12 cellular contexts compared by ENCODE assay signal in the genomic region with DNA sequence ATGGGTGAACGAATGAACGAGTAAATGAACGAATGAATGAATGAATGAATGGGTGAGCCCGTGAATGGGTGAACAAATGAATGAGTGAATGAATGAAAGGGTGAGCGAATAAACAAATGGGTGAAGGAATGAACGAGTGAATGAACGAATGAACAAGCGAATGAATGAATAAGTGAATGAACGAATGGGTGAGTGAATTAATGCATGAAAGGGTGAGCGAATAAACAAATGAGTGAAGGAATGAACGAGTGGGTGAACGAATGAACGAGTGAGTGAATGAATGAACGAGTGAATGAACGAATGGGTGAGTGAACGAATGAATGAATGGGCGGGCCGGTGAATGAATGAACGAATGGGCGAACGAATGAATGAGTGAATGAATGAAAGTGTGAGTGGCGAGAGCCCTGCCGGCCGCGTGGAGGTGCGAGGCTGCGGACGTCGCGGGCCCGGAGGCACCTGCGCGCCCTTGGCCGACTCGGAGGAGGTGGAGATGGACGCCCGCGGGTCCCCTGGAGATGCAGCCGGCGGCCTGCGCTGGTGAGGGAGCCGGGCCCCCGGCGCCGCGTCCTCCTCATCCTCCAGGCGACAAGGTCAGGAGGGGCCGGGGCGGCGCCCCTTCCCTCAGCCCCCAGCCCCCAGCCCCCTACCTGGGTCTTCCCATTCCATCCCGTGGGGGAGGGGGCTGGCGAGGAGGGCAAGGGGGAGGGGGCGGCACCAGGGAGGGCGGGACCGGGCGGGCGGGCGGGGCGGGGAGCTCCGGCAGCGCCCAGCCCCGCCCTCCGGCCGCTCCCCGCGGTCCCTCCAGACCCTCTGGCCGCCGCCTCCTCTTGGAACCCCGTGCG. TPM values are rescaled to one million over a fixed set of nuclear protein-coding genes. Genes with fewer than 3 reads are reported as not detected.
DNase-seq lines count a peak whose midpoint lies in the region; ATAC-seq and TF ChIP-seq lines count a peak whose summit lies in the region.
"Had no signal": no experiment of that assay in that cellular context is flagged by ENCODE, and none has a peak within 500 bp of the region (broad histone marks: within the 10 kb centered on the region; RNA-seq: fewer than 3 reads in every experiment).

No MANE protein-coding gene starts in this region.

- H3K4me1 Mint-ChIP-seq in GM23338 = peaks cover 23% of the 10 kb centered on the region

- peak overlapping the region; percentile 81 for H3K4me3 ChIP-seq in GM23338
- H3K4me3 ChIP-seq: MG63, upper lobe of right lung had no signal

- no peaks in the 10 kb centered on the region for H3K36me3 ChIP-seq in GM23338 (ENCODE audit: insufficient read depth)
- H3K36me3 ChIP-seq: MG63, upper lobe of right lung had no signal

- peaks cover 6% of the 10 kb centered on the region; the same call in 1 of the 2 replicates for H3K27me3 ChIP-seq in GM23338 (ENCODE audit: insufficient read depth)

- peaks cover 3% of the 10 kb centered on the region; the same call in 1 of the 2 replicates for H3K4me1 ChIP-seq in GM23338 (ENCODE audit: insufficient read depth)
- H3K4me1 ChIP-seq: upper lobe of right lung had no signal

- 0 out of 2 replicates have a peak overlapping the region, but pooled peaks have one; percentile 45 for H2AFZ ChIP-seq in GM23338

- peaks cover 11% of the 10 kb centered on the region for H3K9me3 Mint-ChIP-seq in GM23338

- no peak for TF ChIP-seq CTCF in GM23338 (conservative IDR thresholded peaks at IDR 0.05; ENCODE audit: low read depth in 2 of 2)

- H4K20me1 ChIP-seq in GM23338 (replicated peaks; ENCODE audit: insufficient read depth) = no peaks in the 10 kb centered on the region

- ATAC-seq in GM23338 (peak; percentile 83), HG02884 (IDR thresholded peaks at IDR 0.05; ENCODE audit: unreplicated experiment) (no peak), esophagus mucosa (no peak)
- ATAC-seq: upper lobe of right lung had no signal

- H3K4me2 ChIP-seq in GM23338 = peak overlapping the region; percentile 88

- DNase-seq in NCI-H1417 (lab: John Stamatoyannopoulos, UW) = peak in 2 of 3 experiments; percentile 71 to 73
- DNase-seq in NCI-H1417 treated with DMSO at 0.1 percent for 48 hours (lab: John Stamatoyannopoulos, UW) = no peak
- DNase-seq in GM23338 (ENCODE audit: low spot score) = peak; percentile 87
- peak; percentile 28 for DNase-seq in amniotic epithelial cell (ENCODE audit: low read depth)
- peak; percentile 27 for DNase-seq in myocyte (ENCODE audit: low read depth)
- DNase-seq in NCI-H1694 treated with DMSO at 0.1 percent for 48 hours (lab: John Stamatoyannopoulos, UW) = no peak
- DNase-seq: ACHN, MG63, upper lobe of right lung had no signal

- H3K27me3 Mint-ChIP-seq in GM23338 (ENCODE audit: insufficient read depth, low read depth, poor library complexity) = peaks cover 24% of the 10 kb centered on the region

- peaks cover 14% of the 10 kb centered on the region for H3F3A ChIP-seq in GM23338 (replicated peaks; ENCODE audit: low read depth)

- no peak overlapping the region for H3K27ac ChIP-seq in GM23338 (ENCODE audit: low read depth)
- H3K27ac ChIP-seq: upper lobe of right lung had no signal

- H3K4me3 Mint-ChIP-seq in GM23338 = peak overlapping the region; percentile 79

- peaks cover 8% of the 10 kb centered on the region; the same call in 1 of the 3 replicates for H3K36me3 Mint-ChIP-seq in GM23338 (ENCODE audit: low read depth)

- H3K27ac Mint-ChIP-seq in GM23338 = no peak overlapping the region

- H3K9me2 ChIP-seq in GM23338 (ENCODE audit: insufficient read depth) = peaks cover 5% of the 10 kb centered on the region

- no peaks in the 10 kb centered on the region for H3K79me2 ChIP-seq in GM23338 (replicated peaks; ENCODE audit: insufficient read depth)

TF ChIP-seq in GM23338, 12 proteins besides CTCF, POLR2A, EP300 and RAD21 (continues in another document):
- TF ChIP-seq EZH2 (IDR thresholded peaks at IDR 0.05; ENCODE audit: low read depth, unreplicated experiment) (no peak), JUNB (IDR thresholded peaks at IDR 0.05; ENCODE audit: unreplicated experiment) (no peak), CREB1 (CRISPR knock-in tag; IDR thresholded peaks at IDR 0.05; ENCODE audit: low read depth) (no peak), NANOG (IDR thresholded peaks at IDR 0.05; ENCODE audit: borderline replicate concordance) (no peak), STAT1 (IDR thresholded peaks at IDR 0.05; ENCODE audit: unreplicated experiment) (no peak)
- TF ChIP-seq, protein P1, sequence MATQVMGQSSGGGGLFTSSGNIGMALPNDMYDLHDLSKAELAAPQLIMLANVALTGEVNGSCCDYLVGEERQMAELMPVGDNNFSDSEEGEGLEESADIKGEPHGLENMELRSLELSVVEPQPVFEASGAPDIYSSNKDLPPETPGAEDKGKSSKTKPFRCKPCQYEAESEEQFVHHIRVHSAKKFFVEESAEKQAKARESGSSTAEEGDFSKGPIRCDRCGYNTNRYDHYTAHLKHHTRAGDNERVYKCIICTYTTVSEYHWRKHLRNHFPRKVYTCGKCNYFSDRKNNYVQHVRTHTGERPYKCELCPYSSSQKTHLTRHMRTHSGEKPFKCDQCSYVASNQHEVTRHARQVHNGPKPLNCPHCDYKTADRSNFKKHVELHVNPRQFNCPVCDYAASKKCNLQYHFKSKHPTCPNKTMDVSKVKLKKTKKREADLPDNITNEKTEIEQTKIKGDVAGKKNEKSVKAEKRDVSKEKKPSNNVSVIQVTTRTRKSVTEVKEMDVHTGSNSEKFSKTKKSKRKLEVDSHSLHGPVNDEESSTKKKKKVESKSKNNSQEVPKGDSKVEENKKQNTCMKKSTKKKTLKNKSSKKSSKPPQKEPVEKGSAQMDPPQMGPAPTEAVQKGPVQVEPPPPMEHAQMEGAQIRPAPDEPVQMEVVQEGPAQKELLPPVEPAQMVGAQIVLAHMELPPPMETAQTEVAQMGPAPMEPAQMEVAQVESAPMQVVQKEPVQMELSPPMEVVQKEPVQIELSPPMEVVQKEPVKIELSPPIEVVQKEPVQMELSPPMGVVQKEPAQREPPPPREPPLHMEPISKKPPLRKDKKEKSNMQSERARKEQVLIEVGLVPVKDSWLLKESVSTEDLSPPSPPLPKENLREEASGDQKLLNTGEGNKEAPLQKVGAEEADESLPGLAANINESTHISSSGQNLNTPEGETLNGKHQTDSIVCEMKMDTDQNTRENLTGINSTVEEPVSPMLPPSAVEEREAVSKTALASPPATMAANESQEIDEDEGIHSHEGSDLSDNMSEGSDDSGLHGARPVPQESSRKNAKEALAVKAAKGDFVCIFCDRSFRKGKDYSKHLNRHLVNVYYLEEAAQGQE (IDR thresholded peaks at IDR 0.05; ENCODE audit: unreplicated experiment) = no peak
- TF ChIP-seq, protein P2, sequence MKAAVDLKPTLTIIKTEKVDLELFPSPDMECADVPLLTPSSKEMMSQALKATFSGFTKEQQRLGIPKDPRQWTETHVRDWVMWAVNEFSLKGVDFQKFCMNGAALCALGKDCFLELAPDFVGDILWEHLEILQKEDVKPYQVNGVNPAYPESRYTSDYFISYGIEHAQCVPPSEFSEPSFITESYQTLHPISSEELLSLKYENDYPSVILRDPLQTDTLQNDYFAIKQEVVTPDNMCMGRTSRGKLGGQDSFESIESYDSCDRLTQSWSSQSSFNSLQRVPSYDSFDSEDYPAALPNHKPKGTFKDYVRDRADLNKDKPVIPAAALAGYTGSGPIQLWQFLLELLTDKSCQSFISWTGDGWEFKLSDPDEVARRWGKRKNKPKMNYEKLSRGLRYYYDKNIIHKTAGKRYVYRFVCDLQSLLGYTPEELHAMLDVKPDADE (IDR thresholded peaks at IDR 0.05) = no peak

RNA-seq across cellular contexts. Expression of a gene that starts 15.4 kb away (rescaled TPM):
- 13.4 and 18.0 TPM in 2 replicates for total RNA-seq in GM23338 (2014; rRNA removed; shearing (Covaris generic))
- 3.7 and 4.5 TPM in 2 replicates for polyA plus RNA-seq in GM23338 (2016; fragmentation: Nextera tagmentation; extraction: Ambion mirVana)
- total RNA-seq in myocyte = 0.53 and 1.4 TPM in 2 replicates
- polyA plus RNA-seq in myocyte (2012) = 1.1 TPM
- total RNA-seq in esophagus mucosa = 0.08 TPM

RNA-seq across cellular contexts. Expression of a gene that starts 15.5 kb away (rescaled TPM):
- total RNA-seq in GM23338 (2014; rRNA removed; shearing (Covaris generic)) = 15.8 and 26.7 TPM in 2 replicates
- 18.9 and 19.3 TPM in 2 replicates for polyA plus RNA-seq in GM23338 (2016; fragmentation: Nextera tagmentation; extraction: Ambion mirVana)
- total RNA-seq in myocyte (19.3 and 22.4 TPM in 2 replicates), esophagus mucosa (13.2 TPM)
- polyA plus RNA-seq in myocyte (2012) = 20.6 TPM

RNA-seq across cellular contexts. Expression of a gene that starts 31.5 kb away (rescaled TPM):
- 0.52 TPM in 1 of 2 replicates, not detected in the other for total RNA-seq in GM23338 (2014; rRNA removed; shearing (Covaris generic))
- 1.4 and 1.6 TPM in 2 replicates for polyA plus RNA-seq in GM23338 (2016; fragmentation: Nextera tagmentation; extraction: Ambion mirVana)
- total RNA-seq in myocyte (0.11 and 0.21 TPM in 2 replicates), esophagus mucosa (0.44 TPM)
- 0.23 TPM for polyA plus RNA-seq in myocyte (2012)
- total RNA-seq: SK-MEL-5 had no signal

RNA-seq across cellular contexts. Expression of a gene that starts 44.4 kb away (rescaled TPM):
- total RNA-seq in GM23338 (2014; rRNA removed; shearing (Covaris generic)) = not detected in 2 replicates
- polyA plus RNA-seq in GM23338 (2016; fragmentation: Nextera tagmentation; extraction: Ambion mirVana) = 0.26 and 0.42 TPM in 2 replicates
- total RNA-seq in myocyte = not detected in 2 replicates
- not detected for polyA plus RNA-seq in myocyte (2012)
- not detected for total RNA-seq in esophagus mucosa
- total RNA-seq: SK-MEL-5, upper lobe of right lung had no signal

RNA-seq across cellular contexts. Expression of a gene that starts 49.0 kb away (rescaled TPM):
- 27.3 and 33.4 TPM in 2 replicates for total RNA-seq in GM23338 (2014; rRNA removed; shearing (Covaris generic))
- 27.6 and 28.8 TPM in 2 replicates for polyA plus RNA-seq in GM23338 (2016; fragmentation: Nextera tagmentation; extraction: Ambion mirVana)
- total RNA-seq in myocyte (13.3 and 17.2 TPM in 2 replicates), esophagus mucosa (20.1 TPM)
- polyA plus RNA-seq in myocyte (2012) = 14.5 TPM

Comparison
In these comparisons a context has a peak if more than half of its experiments do, and no peak if none do; other contexts are left out.
1. DNase-seq: peak in NCI-H1417 (2 of 3), GM23338 (single experiment), amniotic epithelial cell (single experiment) and myocyte (single experiment); none in NCI-H1417 treated with DMSO at 0.1 percent for 48 hours (single experiment) and NCI-H1694 treated with DMSO at 0.1 percent for 48 hours (single experiment).